In genomic region chr6:39887692-39888450, GRCh38 we compare ENCODE assay signal across 9 cellular contexts. TPM values are rescaled to one million over a fixed set of nuclear protein-coding genes. Genes with fewer than 3 reads are reported as not detected.
DNase-seq lines count a peak whose midpoint lies in the region; ATAC-seq and TF ChIP-seq lines count a peak whose summit lies in the region.
"Had no signal": no experiment of that assay in that cellular context is flagged by ENCODE, and none has a peak within 500 bp of the region (broad histone marks: within the 10 kb centered on the region; RNA-seq: fewer than 3 reads in every experiment).

No MANE protein-coding gene starts in this region.

- H3K4me3 Mint-ChIP-seq in stimulated activated memory B cell treated with anti-CD40 and anti-IgM and Interleukin-4, amounts not matched to agents 10 μg/mL and 1 μg/mL and 100 μg/mL, for 72 hours: no peak overlapping the region
- H3K4me3 Mint-ChIP-seq: naive thymus-derived CD4-positive, alpha-beta T cell had no signal

- H3K9me3 ChIP-seq in colonic mucosa (no peaks in the 10 kb centered on the region), skeletal muscle satellite cell (replicated peaks; ENCODE audit: low read length) (no peaks in the 10 kb centered on the region), HAP-1 (no peaks in the 10 kb centered on the region)

- peak overlapping the region; percentile 76 for H3K4me2 ChIP-seq in skeletal muscle satellite cell (ENCODE audit: low read length)

- intact Hi-C loops in colonic mucosa (cut with DNase I): no loop called here

- DNase-seq in GOT3 (lab: John Stamatoyannopoulos, UW): peak; percentile 36
- DNase-seq in colonic mucosa: peak; percentile 34
- DNase-seq in GM13977 (ENCODE audit: low spot score): no peak
- no peak for DNase-seq in HAP-1 (ENCODE audit: low spot score in 2 of 2)
- DNase-seq: naive thymus-derived CD4-positive, alpha-beta T cell had no signal

- H3K27ac Mint-ChIP-seq in stimulated activated memory B cell treated with anti-CD40 and anti-IgM and Interleukin-4, amounts not matched to agents 10 μg/mL and 1 μg/mL and 100 μg/mL, for 72 hours: no peak overlapping the region
- H3K27ac Mint-ChIP-seq: naive thymus-derived CD4-positive, alpha-beta T cell had no signal

- H3K4me1 ChIP-seq in colonic mucosa (no peaks in the 10 kb centered on the region), skeletal muscle satellite cell (ENCODE audit: control insufficient read depth, insufficient read depth, low read length) (peaks cover 74% of the 10 kb centered on the region), HAP-1 (no peaks in the 10 kb centered on the region)

- no peaks in the 10 kb centered on the region for H3K36me3 Mint-ChIP-seq in stimulated activated memory B cell treated with anti-CD40 and anti-IgM and Interleukin-4, amounts not matched to agents 10 μg/mL and 1 μg/mL and 100 μg/mL, for 72 hours
- H3K36me3 Mint-ChIP-seq: naive thymus-derived CD4-positive, alpha-beta T cell had no signal

- H3K36me3 ChIP-seq in colonic mucosa (no peaks in the 10 kb centered on the region), skeletal muscle satellite cell (ENCODE audit: insufficient read depth, low read length) (no peaks in the 10 kb centered on the region), HAP-1 (replicated peaks) (no peaks in the 10 kb centered on the region)

- in situ Hi-C loops in GM13977 (cut with MboI; ENCODE audit: low pct_unique_long_range_greater_than_20kb, low sequenced_read_pairs, unreplicated experiment) (no loop called here), HAP-1 (cut with MboI; ENCODE audit: low sequenced_read_pairs) (loop anchor here (25.0 kb wide), 1 partner anchor 424 kb away; no protein-coding TSS in a partner anchor)

- no peaks in the 10 kb centered on the region for H3K9me3 Mint-ChIP-seq in stimulated activated memory B cell treated with anti-CD40 and anti-IgM and Interleukin-4, amounts not matched to agents 10 μg/mL and 1 μg/mL and 100 μg/mL, for 72 hours
- H3K9me3 Mint-ChIP-seq: naive thymus-derived CD4-positive, alpha-beta T cell had no signal

- no peaks in the 10 kb centered on the region for H3K27me3 ChIP-seq in colonic mucosa
- no peaks in the 10 kb centered on the region for H3K27me3 ChIP-seq in layer of hippocampus (ENCODE audit: control insufficient read depth, insufficient read depth, low read length)
- no peaks in the 10 kb centered on the region for H3K27me3 ChIP-seq in skeletal muscle satellite cell (ENCODE audit: control insufficient read depth, insufficient read depth, low read length)
- H3K27me3 ChIP-seq in HAP-1 (ENCODE audit: low read depth): no peaks in the 10 kb centered on the region

- peak overlapping the region; percentile 22 for H3K27ac ChIP-seq in colonic mucosa
- peak overlapping the region; percentile 97 for H3K27ac ChIP-seq in layer of hippocampus (ENCODE audit: low read depth, low read length)

- ATAC-seq in activated CD4-positive, CD25-positive, alpha-beta regulatory T cell treated with anti-CD3 and anti-CD28 coated beads, Interleukin-2, amount 50 U/mL, for 24 hours: no peak
- ATAC-seq in stimulated activated memory B cell treated with anti-CD40 and anti-IgM and Interleukin-4, amounts not matched to agents 10 μg/mL and 1 μg/mL and 100 μg/mL, for 72 hours: no peak
- ATAC-seq: naive thymus-derived CD4-positive, alpha-beta T cell had no signal

- H3K9ac ChIP-seq in colonic mucosa (ENCODE audit: low read depth in 2 of 2, low read length in 2 of 2) (no peak overlapping the region), skeletal muscle satellite cell (ENCODE audit: low read depth, low read length) (peak overlapping the region; percentile 80)

- H3K4me1 Mint-ChIP-seq in stimulated activated memory B cell treated with anti-CD40 and anti-IgM and Interleukin-4, amounts not matched to agents 10 μg/mL and 1 μg/mL and 100 μg/mL, for 72 hours: no peaks in the 10 kb centered on the region
- H3K4me1 Mint-ChIP-seq: naive thymus-derived CD4-positive, alpha-beta T cell had no signal

- H3K4me3 ChIP-seq in colonic mucosa (no peak overlapping the region), skeletal muscle satellite cell (ENCODE audit: low read length) (peak overlapping the region; percentile 40), HAP-1 (no peak overlapping the region)

- peaks cover 38% of the 10 kb centered on the region for H3K27me3 Mint-ChIP-seq in stimulated activated memory B cell treated with anti-CD40 and anti-IgM and Interleukin-4, amounts not matched to agents 10 μg/mL and 1 μg/mL and 100 μg/mL, for 72 hours

- TF ChIP-seq CTCF in colonic mucosa (IDR thresholded peaks at IDR 0.05) (no peak), GM13977 (IDR thresholded peaks at IDR 0.05; ENCODE audit: extremely low read depth, insufficient read depth, missing control alignments) (no peak)

RNA-seq across cellular contexts. Expression of gene MOCS1, which starts 46.4 kb away (rescaled TPM):
- 10 to 100 TPM in 1 of 2 donors, 1 to 10 TPM in 1; 9.6 to 15.7 TPM for total RNA-seq in colonic mucosa
- total RNA-seq in skeletal muscle satellite cell (2012; rRNA removed): 12.9 and 13.5 TPM in 2 replicates

Comparison
In these comparisons a context has a peak if more than half of its experiments do, and no peak if none do; other contexts are left out.
1. DNase-seq: peak in GOT3 (single experiment) and colonic mucosa (single experiment); none in GM13977 (single experiment) and HAP-1 (0 of 2).